9 cellular contexts compared by ENCODE assay signal in the genomic region with DNA sequence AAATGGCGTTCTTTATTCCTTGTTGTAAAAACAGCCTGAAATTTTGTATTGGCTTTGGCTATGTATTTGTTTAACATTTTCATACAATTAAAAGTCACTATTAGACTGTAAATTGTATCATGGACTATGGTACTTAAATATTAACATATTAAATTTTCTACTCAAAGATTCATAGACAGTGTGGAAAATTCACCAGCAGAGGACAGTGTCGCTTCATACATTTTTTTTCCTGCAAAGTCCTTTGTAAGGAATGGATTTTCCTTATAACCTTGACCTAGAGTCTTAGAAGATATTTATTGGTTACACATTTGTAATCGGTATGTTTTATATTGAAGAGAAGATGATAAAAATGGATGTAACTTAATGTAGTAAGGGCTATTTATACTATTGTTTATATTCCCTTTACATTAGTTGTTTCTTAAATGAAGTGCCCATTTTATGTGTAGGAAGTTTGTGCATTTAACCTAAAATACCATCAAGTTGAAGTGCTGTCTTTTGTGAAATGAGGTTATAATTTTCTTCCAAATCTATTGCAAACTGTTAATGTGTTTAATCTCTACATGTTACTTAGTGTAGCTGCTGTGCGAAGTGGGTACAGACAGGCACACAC.
DNase-seq lines count a peak whose midpoint lies in the region; ATAC-seq and TF ChIP-seq lines count a peak whose summit lies in the region.
"Had no signal": no experiment of that assay in that cellular context is flagged by ENCODE, and none has a peak within 500 bp of the region (broad histone marks: within the 10 kb centered on the region; RNA-seq: fewer than 3 reads in every experiment).

No MANE protein-coding gene starts in this region.

- ATAC-seq in HG03342 (IDR thresholded peaks at IDR 0.05; ENCODE audit: unreplicated experiment) (no peak), HG03571 (IDR thresholded peaks at IDR 0.05; ENCODE audit: unreplicated experiment) (no peak), GM21423 (IDR thresholded peaks at IDR 0.05; ENCODE audit: unreplicated experiment) (no peak), HG03196 (IDR thresholded peaks at IDR 0.05; ENCODE audit: unreplicated experiment) (no peak)

- H3K4me3 Mint-ChIP-seq in nephron progenitor cell = no peak overlapping the region

- H3K36me3 Mint-ChIP-seq in nephron progenitor cell (ENCODE audit: low read depth) = no peaks in the 10 kb centered on the region

- peak; percentile 71 for TF ChIP-seq CTCF in cardiac fibroblast (IDR thresholded peaks at IDR 0.05; ENCODE audit: low read depth, low read length)
- TF ChIP-seq CTCF in nephron progenitor cell (IDR thresholded peaks at IDR 0.05) = peak; percentile 82

- DNase-seq in EL (peak; percentile 45), NAMALWA (ENCODE audit: low spot score) (peak; percentile 28), cardiac fibroblast (ENCODE audit: low read depth in 2 of 2) (peak; percentile 61 to 69), nephron progenitor cell (peak; percentile 17)
- DNase-seq: NCI-H1048 had no signal

- no peak overlapping the region for H3K27ac Mint-ChIP-seq in nephron progenitor cell

- no peaks in the 10 kb centered on the region for H3K27me3 Mint-ChIP-seq in nephron progenitor cell (ENCODE audit: low read depth, poor library complexity)

- H3K4me1 Mint-ChIP-seq in nephron progenitor cell = peaks cover 8% of the 10 kb centered on the region

- H3K4me3 ChIP-seq in cardiac fibroblast (replicated peaks in 1 of 2; ENCODE audit: low read depth in 2 of 2, low read length in 2 of 2) = no peak overlapping the region

- H3K9me3 Mint-ChIP-seq in nephron progenitor cell = no peaks in the 10 kb centered on the region
